8 cellular contexts compared by ENCODE assay signal in genomic region chr9:131678499-131679111, GRCh38.
DNase-seq lines count a peak whose midpoint lies in the region; ATAC-seq, FAIRE-seq and TF ChIP-seq lines count a peak whose summit lies in the region.

No MANE protein-coding gene starts in this region.

- TF ChIP-seq CTCF in IMR-90 (conservative IDR thresholded peaks at IDR 0.05; ENCODE audit: low read depth, low read length): no peak
- no peak for TF ChIP-seq CTCF in body of pancreas (IDR thresholded peaks at IDR 0.05)
- no peak for TF ChIP-seq CTCF in kidney (IDR thresholded peaks at IDR 0.05; ENCODE audit: borderline replicate concordance, extremely low read depth, insufficient read depth)

- H4K8ac ChIP-seq in IMR-90 (ENCODE audit: low read depth in 2 of 2, low read length in 2 of 2): peak overlapping the region in 1 of 2 experiments; percentile 22; a peak in 1 of 4 replicates

- no peaks in the 10 kb centered on the region for H3K9me3 ChIP-seq in IMR-90 (ENCODE audit: control insufficient read depth, insufficient read depth, low read length)
- H3K9me3 ChIP-seq in body of pancreas: no peaks in the 10 kb centered on the region
- H3K9me3 ChIP-seq in kidney (ENCODE audit: control insufficient read depth in 1 of 2, low read length in 2 of 2): no peaks in the 10 kb centered on the region

- TF ChIP-seq POLR2A in IMR-90 (IDR thresholded peaks at IDR 0.05; ENCODE audit: low read depth, low read length): peak; percentile 24; the same call in 1 of the 2 replicates
- TF ChIP-seq POLR2A in body of pancreas (IDR thresholded peaks at IDR 0.05): peak in 2 of 3 donors; percentile 23 to 28

- peak overlapping the region; percentile 83 for H2BK120ac ChIP-seq in IMR-90 (ENCODE audit: low read depth, low read length)

- H3K36me3 ChIP-seq in IMR-90 (ENCODE audit: control insufficient read depth, insufficient read depth, low read length) (no peaks in the 10 kb centered on the region), body of pancreas (replicated peaks in 1 of 2; ENCODE audit: insufficient read depth in 1 of 2, low read depth in 2 of 2) (no peaks in the 10 kb centered on the region), kidney (ENCODE audit: control insufficient read depth in 1 of 2, insufficient read depth in 2 of 2, low read length in 2 of 2) (no peaks in the 10 kb centered on the region)

- H3K23ac ChIP-seq in IMR-90 (ENCODE audit: low read depth, low read length): peak overlapping the region; percentile 62

- H3K4me3 ChIP-seq in IMR-90 (ENCODE audit: insufficient read depth, low read depth, low read length) (no peak overlapping the region), body of pancreas (no peak overlapping the region), kidney (ENCODE audit: low read length in 2 of 2) (no peak overlapping the region)

- H2AFZ ChIP-seq in IMR-90 (replicated peaks; ENCODE audit: low read length, poor library complexity): peak overlapping the region; percentile 44

- CTCF ChIA-PET in IMR-90 (lab: Yijun Ruan, JAX): interaction anchor here (0.8 to 1.8 kb wide), 4 partner anchors 18 to 87 kb away, joined by 3 to 5 read pairs (median 4); no protein-coding TSS in a partner anchor

- POLR2A ChIA-PET in IMR-90 (lab: Charles Lee; ENCODE audit: unreplicated experiment): interaction anchor here (0.5 kb wide), 1 partner anchor 112 kb away, joined by 3 read pairs; no protein-coding TSS in a partner anchor

- H2AK5ac ChIP-seq in IMR-90 (ENCODE audit: low read depth, low read length): peak overlapping the region; percentile 91

- ATAC-seq in GM21717 (IDR thresholded peaks at IDR 0.05; ENCODE audit: unreplicated experiment) (peak; percentile 79), IMR-90 (ENCODE audit: low read depth) (peak; percentile 91), body of pancreas (peak; percentile 65)

- H3K4ac ChIP-seq in IMR-90 (ENCODE audit: low read depth, low read length): peak overlapping the region; percentile 86

- H3K4me1 ChIP-seq in IMR-90 (ENCODE audit: control insufficient read depth, insufficient read depth, low read length) (peaks cover 28% of the 10 kb centered on the region), body of pancreas (peaks cover 48% of the 10 kb centered on the region), kidney (ENCODE audit: control insufficient read depth in 1 of 2, insufficient read depth in 1 of 2, low read depth in 1 of 2, low read length in 2 of 2) (peaks cover 53 to 63% of the 10 kb centered on the region in 2 donors)

- H3K27me3 ChIP-seq in IMR-90 (ENCODE audit: control insufficient read depth, insufficient read depth, low read length) (no peaks in the 10 kb centered on the region), body of pancreas (no peaks in the 10 kb centered on the region)

- TF ChIP-seq RAD21 in IMR-90 (IDR thresholded peaks at IDR 0.05; ENCODE audit: low read length): 0 out of 2 replicates have a peak, but pooled peaks have one; percentile 25

- H3K18ac ChIP-seq in IMR-90 (ENCODE audit: low read depth, low read length): peak overlapping the region; percentile 43; the same call in 1 of the 2 replicates

- H3K14ac ChIP-seq in IMR-90 (replicated peaks; ENCODE audit: low read depth, low read length): peak overlapping the region; percentile 74; the same call in 1 of the 2 replicates

- intact Hi-C loops in IMR-90 (cut with micrococcal nuclease): loop anchor here (1.0 to 5.0 kb wide), 3 partner anchors 20 to 70 kb away; no protein-coding TSS in a partner anchor
- intact Hi-C loops in body of pancreas (cut with DNase I): no loop called here
- intact Hi-C loops in kidney (cut with DNase I): no loop called here

- no peak for FAIRE-seq in kidney (lab: Jason Lieb, UNC)

- H4K5ac ChIP-seq in IMR-90 (ENCODE audit: low read depth, low read length): no peak overlapping the region

- H3K9me1 ChIP-seq in IMR-90 (ENCODE audit: insufficient read depth, low read length): peaks cover 25% of the 10 kb centered on the region

- WGBS in IMR-90 (ENCODE audit: extremely low coverage in 2 of 2, insufficient read length in 1 of 2), 2 experiments: no CpG with 5 or more reads among the region's 5 CpGs
- 51 to 59% methylated on average over 5 of the region's 5 CpGs for WGBS in body of pancreas, 2 donors

- peak overlapping the region; percentile 88 for H4K91ac ChIP-seq in IMR-90 (ENCODE audit: insufficient read depth, low read depth, low read length)

- H2BK15ac ChIP-seq in IMR-90 (ENCODE audit: low read depth, low read length): peak overlapping the region; percentile 86; the same call in 1 of the 3 replicates

- peaks cover 26 to 63% of the 10 kb centered on the region in 2 experiments for H3K79me1 ChIP-seq in IMR-90 (ENCODE audit: low read depth in 1 of 2, low read length in 2 of 2)

- H3K56ac ChIP-seq in IMR-90 (ENCODE audit: extremely low read depth, insufficient read depth, low read length): peak overlapping the region; percentile 25; the same call in 1 of the 2 replicates

- H3K27ac ChIP-seq in IMR-90 (ENCODE audit: insufficient read depth, low read length) (peak overlapping the region; percentile 77), body of pancreas (peak overlapping the region; percentile 60 to 72 (median 62)), kidney (ENCODE audit: low read depth in 2 of 2, low read length in 2 of 2) (peak overlapping the region; percentile 84 to 95)

- dilution Hi-C loops in IMR-90 (cut with HindIII; ENCODE audit: low sequenced_read_pairs, unreplicated experiment): no loop called here

- H2AK9ac ChIP-seq in IMR-90 (replicated peaks; ENCODE audit: low read depth, low read length, poor library complexity): peak overlapping the region; percentile 75

- in situ Hi-C loops in IMR-90 (cut with MboI; ENCODE audit: low sequenced_read_pairs): no loop called here

- peak overlapping the region; percentile 59 for H3K4me2 ChIP-seq in IMR-90 (ENCODE audit: low read depth, low read length)

- H2BK20ac ChIP-seq in IMR-90 (ENCODE audit: low read depth, low read length): peak overlapping the region; percentile 85

- peak; percentile 99 for DNase-seq in Daoy (ENCODE audit: low read depth)
- DNase-seq in IMR-90: peak; percentile 98
- peak; percentile 64 for DNase-seq in T1000 (lab: John Stamatoyannopoulos, UW)
- peak; percentile 36 to 79 (median 66) for DNase-seq in body of pancreas
- DNase-seq in kidney: peak; percentile 93
- DNase-seq in stimulated activated CD4-positive, alpha-beta T cell treated with anti-CD3 and anti-CD28 coated beads, Interleukin-1b, Interleukin-23, amount 100 ng/mL, for 48 hours: peak; percentile 89
- DNase-seq in NCI-H2227 treated with DMSO at 0.1 percent for 48 hours (lab: John Stamatoyannopoulos, UW): no peak

- peaks cover 38% of the 10 kb centered on the region for H4K20me1 ChIP-seq in IMR-90 (ENCODE audit: insufficient read depth, low read length)

- H3K9ac ChIP-seq in IMR-90 (ENCODE audit: low read depth, low read length) (no peak overlapping the region), kidney (ENCODE audit: low read length in 2 of 2) (peak overlapping the region; percentile 56)

- H2BK5ac ChIP-seq in IMR-90 (ENCODE audit: low read depth, low read length, poor library complexity, severe bottlenecking): peak overlapping the region; percentile 4

- no TSS peak for BruUV-seq in IMR-90 (replicated peaks; lab: Mats Ljungman, UMichigan)

TF ChIP-seq in IMR-90, 13 proteins besides CTCF, POLR2A, EP300 and RAD21:
- no peak for TF ChIP-seq RFX5 (IDR thresholded peaks at IDR 0.05; ENCODE audit: low read depth, low read length)
- no peak for TF ChIP-seq MXI1 (IDR thresholded peaks at IDR 0.05; ENCODE audit: borderline replicate concordance, low read depth, low read length)
- TF ChIP-seq FOS (IDR thresholded peaks at IDR 0.05; ENCODE audit: low read depth, low read length): peak; percentile 94
- no peak for TF ChIP-seq ELK1 (IDR thresholded peaks at IDR 0.05; ENCODE audit: borderline replicate concordance, low read depth, low read length)
- TF ChIP-seq MAFK (IDR thresholded peaks at IDR 0.05; ENCODE audit: low read depth, low read length): no peak
- peak; percentile 35 for TF ChIP-seq CEBPB (IDR thresholded peaks at IDR 0.05; ENCODE audit: low read depth, low read length)
- TF ChIP-seq USF2 (IDR thresholded peaks at IDR 0.05; ENCODE audit: low read depth, low read length): no peak
- peak; percentile 23; the same call in 1 of the 2 replicates for TF ChIP-seq SMC3 (IDR thresholded peaks at IDR 0.05; ENCODE audit: low read depth, low read length)
- TF ChIP-seq MAZ (IDR thresholded peaks at IDR 0.05; ENCODE audit: borderline replicate concordance, low read depth, low read length): no peak
- peak; percentile 96 for TF ChIP-seq BHLHE40 (IDR thresholded peaks at IDR 0.05; ENCODE audit: low read depth, low read length)
- no peak for TF ChIP-seq NFE2L2 (IDR thresholded peaks at IDR 0.05; ENCODE audit: low read depth, low read length)
- no peak for TF ChIP-seq CHD1 (IDR thresholded peaks at IDR 0.05; ENCODE audit: low read depth, low read length)
- no peak for TF ChIP-seq RCOR1 (IDR thresholded peaks at IDR 0.05; ENCODE audit: insufficient replicate concordance, low read length)
